Comparison of ENCODE assay signal across 20 cellular contexts in the genomic region with DNA sequence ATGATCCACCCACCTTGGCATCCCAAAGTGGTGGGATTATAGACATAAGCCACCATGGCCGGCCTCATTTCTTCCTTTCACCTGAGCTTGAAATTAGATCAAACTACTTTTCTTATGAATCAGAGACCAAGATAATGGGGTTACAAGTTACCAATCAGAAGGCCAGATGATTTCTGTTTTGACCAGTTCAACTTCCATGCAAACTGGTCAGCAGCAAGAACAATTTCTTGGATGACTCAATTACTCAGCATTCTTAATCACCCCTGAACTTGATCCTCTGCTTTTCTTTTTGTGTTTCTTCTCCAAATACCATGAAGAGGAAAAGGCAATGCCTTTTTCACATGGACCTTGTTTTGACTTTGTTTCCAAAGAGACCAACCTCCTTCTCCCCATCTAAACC. TPM values are rescaled to one million over a fixed set of nuclear protein-coding genes. Genes with fewer than 3 reads are reported as not detected.
DNase-seq lines count a peak whose midpoint lies in the region; ATAC-seq and TF ChIP-seq lines count a peak whose summit lies in the region.
"Had no signal": no experiment of that assay in that cellular context is flagged by ENCODE, and none has a peak within 500 bp of the region (broad histone marks: within the 10 kb centered on the region; RNA-seq: fewer than 3 reads in every experiment).

No MANE protein-coding gene starts in this region.

- H3K27me3 Mint-ChIP-seq in activated CD4-positive, alpha-beta memory T cell treated with anti-CD3 and anti-CD28 coated beads for 36 hours: no peaks in the 10 kb centered on the region
- H3K27me3 Mint-ChIP-seq: activated B cell treated with CpG ODN at 0.5 μM for 24 hours had no signal

- CTCF ChIA-PET in activated CD4-positive, alpha-beta memory T cell treated with anti-CD3 and anti-CD28 coated beads for 36 hours (lab: Charles Lee): no interaction called here

- H3K27ac Mint-ChIP-seq in activated CD4-positive, alpha-beta memory T cell treated with anti-CD3 and anti-CD28 coated beads for 36 hours: no peak overlapping the region
- H3K27ac Mint-ChIP-seq: activated B cell treated with CpG ODN at 0.5 μM for 24 hours, natural killer cell had no signal

- H3K4me3 ChIP-seq in epithelial cell of esophagus (ENCODE audit: low read length): no peak overlapping the region
- H3K4me3 ChIP-seq: adrenal gland, Peyer's patch had no signal

- intact Hi-C loops in activated CD4-positive, alpha-beta memory T cell treated with anti-CD3 and anti-CD28 coated beads for 36 hours (cut with micrococcal nuclease): no loop called here

- peak; percentile 60 for ATAC-seq in omental fat pad (ENCODE audit: low FRiP score)
- no peak for ATAC-seq in HG03039 (IDR thresholded peaks at IDR 0.05; ENCODE audit: unreplicated experiment)
- ATAC-seq: natural killer cell had no signal

- H3K36me3 Mint-ChIP-seq in activated CD4-positive, alpha-beta memory T cell treated with anti-CD3 and anti-CD28 coated beads for 36 hours: no peaks in the 10 kb centered on the region
- H3K36me3 Mint-ChIP-seq: natural killer cell had no signal

- POLR2A ChIA-PET in activated CD4-positive, alpha-beta memory T cell treated with anti-CD3 and anti-CD28 coated beads for 36 hours (lab: Charles Lee): no interaction called here

- no peak overlapping the region for H3K4me3 Mint-ChIP-seq in activated CD4-positive, alpha-beta memory T cell treated with anti-CD3 and anti-CD28 coated beads for 36 hours
- H3K4me3 Mint-ChIP-seq: activated B cell treated with CpG ODN at 0.5 μM for 24 hours, natural killer cell had no signal

- TF ChIP-seq CTCF in epithelial cell of esophagus (IDR thresholded peaks at IDR 0.05; ENCODE audit: insufficient read depth, low read depth, low read length, missing control alignments) (no peak), omental fat pad (IDR thresholded peaks at IDR 0.05) (no peak)

- H3K9me3 Mint-ChIP-seq in activated CD4-positive, alpha-beta memory T cell treated with anti-CD3 and anti-CD28 coated beads for 36 hours: no peaks in the 10 kb centered on the region
- H3K9me3 Mint-ChIP-seq: activated B cell treated with CpG ODN at 0.5 μM for 24 hours, natural killer cell had no signal

- DNase-seq in GM03348 (ENCODE audit: low spot score) (peak; percentile 55), RPMI7951 (ENCODE audit: low read depth) (peak; percentile 39), epithelial cell of esophagus (ENCODE audit: low read depth) (peak; percentile 25), omental fat pad (ENCODE audit: low spot score) (no peak), GM19238 (ENCODE audit: insufficient read length, low spot score) (no peak), T1000 (lab: John Stamatoyannopoulos, UW) (no peak)
- DNase-seq in activated CD4-positive, alpha-beta memory T cell treated with anti-CD3 and anti-CD28 coated beads for 36 hours: no peak
- DNase-seq: activated B cell treated with CpG ODN at 0.5 μM for 24 hours, adrenal gland, BE2C, Calu3, glutamatergic neuron, KBM-7, natural killer cell, NCI-H1105 treated with DMSO at 0.1 percent for 48 hours, NCI-H2171, NCI-H82, T-helper 1 cell had no signal

- peaks cover 12% of the 10 kb centered on the region for H3K4me1 Mint-ChIP-seq in activated CD4-positive, alpha-beta memory T cell treated with anti-CD3 and anti-CD28 coated beads for 36 hours (ENCODE audit: low read depth)
- H3K4me1 Mint-ChIP-seq: natural killer cell had no signal

RNA-seq across cellular contexts. Expression of gene PLIN2, which starts 10.0 kb away (rescaled TPM):
- total RNA-seq in RPMI7951 (2014; rRNA removed; shearing (Covaris generic)): 96.3 and 116 TPM in 2 replicates
- 1,000 to 10,000 TPM in 2 of 4 donors, 100 to 1,000 TPM in 2; 260 to 1,398 (median 845) TPM for total RNA-seq in omental fat pad
- total RNA-seq in activated CD4-positive, alpha-beta memory T cell treated with anti-CD3 and anti-CD28 coated beads for 36 hours: 10 to 100 TPM; 52.9 to 54.2 TPM
- total RNA-seq: Calu3 had no signal

RNA-seq across cellular contexts. Expression of gene HAUS6, which starts 34.6 kb away (rescaled TPM):
- 25.1 and 31.7 TPM in 2 replicates for total RNA-seq in RPMI7951 (2014; rRNA removed; shearing (Covaris generic))
- 10 to 100 TPM in 2 of 4 donors, 1 to 10 TPM in 2; 7.5 to 14.7 (median 9.7) TPM for total RNA-seq in omental fat pad
- 10 to 100 TPM; 28.7 to 29.8 TPM for total RNA-seq in activated CD4-positive, alpha-beta memory T cell treated with anti-CD3 and anti-CD28 coated beads for 36 hours

Comparison
In these comparisons a context has a peak if more than half of its experiments do, and no peak if none do; other contexts are left out.
1. DNase-seq: peak in GM03348 (single experiment), RPMI7951 (single experiment) and epithelial cell of esophagus (single experiment); none in omental fat pad (single experiment), activated CD4-positive, alpha-beta memory T cell treated with anti-CD3 and anti-CD28 coated beads for 36 hours (single experiment), GM19238 (single experiment) and T1000 (single experiment).